In genomic region chr21:20739421-20739820, GRCh38 we compare ENCODE assay signal across 14 cellular contexts.
DNase-seq lines count a peak whose midpoint lies in the region; ATAC-seq and TF ChIP-seq lines count a peak whose summit lies in the region.
"Had no signal": no experiment of that assay in that cellular context is flagged by ENCODE, and none has a peak within 500 bp of the region (broad histone marks: within the 10 kb centered on the region; RNA-seq: fewer than 3 reads in every experiment).

No MANE protein-coding gene starts in this region.

- H3K4me3 ChIP-seq in HAP-1 (no peak overlapping the region), PC-9 (no peak overlapping the region), heart right ventricle (no peak overlapping the region)
- H3K4me3 ChIP-seq: thyroid gland had no signal

- no TSS peak for BruUV-seq in PC-9 (replicated peaks; lab: Mats Ljungman, UMichigan)

- H3F3A ChIP-seq in PC-9 (ENCODE audit: insufficient read depth, low read depth): no peaks in the 10 kb centered on the region

- intact Hi-C loops in PC-9 (cut with micrococcal nuclease; ENCODE audit: unreplicated experiment): no loop called here
- intact Hi-C loops in heart right ventricle (cut with DNase I): no loop called here

- H3K36me3 ChIP-seq in HAP-1 (replicated peaks): no peaks in the 10 kb centered on the region
- no peaks in the 10 kb centered on the region for H3K36me3 ChIP-seq in PC-9 (ENCODE audit: low read depth)
- no peaks in the 10 kb centered on the region for H3K36me3 ChIP-seq in heart right ventricle
- H3K36me3 ChIP-seq: thyroid gland had no signal

- ATAC-seq in HG03280 (IDR thresholded peaks at IDR 0.05; ENCODE audit: unreplicated experiment) (no peak), heart right ventricle (no peak)
- ATAC-seq: left colon; naive thymus-derived CD8-positive, alpha-beta T cell had no signal

- WGBS in heart right ventricle, 2 donors: 67 to 69% methylated on average over 5 of the region's 5 CpGs

- DNase-seq in D341Med (ENCODE audit: low spot score) (peak; percentile 38), HAP-1 (ENCODE audit: low spot score in 2 of 2) (peak; percentile 17 to 30), PC-9 (no peak), glutamatergic neuron (peak; percentile 29), activated gamma-delta T cell (lab: John Stamatoyannopoulos, UW) (no peak), heart right ventricle (no peak)
- DNase-seq: amygdala; COR-L47; HFFc6; left colon; naive thymus-derived CD8-positive, alpha-beta T cell; NCI-H1092; thyroid gland had no signal

- H3K4me1 Mint-ChIP-seq in glutamatergic neuron (ENCODE audit: low read depth, unreplicated experiment): no peaks in the 10 kb centered on the region
- H3K4me1 Mint-ChIP-seq: naive thymus-derived CD8-positive, alpha-beta T cell had no signal

- H3K27ac Mint-ChIP-seq in glutamatergic neuron (ENCODE audit: unreplicated experiment): no peak overlapping the region
- H3K27ac Mint-ChIP-seq: HFFc6; naive thymus-derived CD8-positive, alpha-beta T cell had no signal

- H3K27ac ChIP-seq in PC-9 (no peak overlapping the region), heart right ventricle (no peak overlapping the region)
- H3K27ac ChIP-seq: thyroid gland had no signal

- no peak overlapping the region for H3K4me3 Mint-ChIP-seq in glutamatergic neuron (ENCODE audit: unreplicated experiment)
- H3K4me3 Mint-ChIP-seq: HFFc6; naive thymus-derived CD8-positive, alpha-beta T cell had no signal

- peak; percentile 23; the same call in 1 of the 2 replicates for TF ChIP-seq CTCF in PC-9 (conservative IDR thresholded peaks at IDR 0.05)
- TF ChIP-seq CTCF in glutamatergic neuron (IDR thresholded peaks at IDR 0.05; ENCODE audit: partially characterized antibody, unreplicated experiment): peak; percentile 40
- no peak for TF ChIP-seq CTCF in heart right ventricle (IDR thresholded peaks at IDR 0.05)

- H3K27me3 Mint-ChIP-seq in glutamatergic neuron (ENCODE audit: unreplicated experiment): no peaks in the 10 kb centered on the region
- H3K27me3 Mint-ChIP-seq: naive thymus-derived CD8-positive, alpha-beta T cell had no signal

- in situ Hi-C loops in HAP-1 (cut with MboI; ENCODE audit: low sequenced_read_pairs): no loop called here

- H3K27me3 ChIP-seq in HAP-1 (ENCODE audit: low read depth) (no peaks in the 10 kb centered on the region), PC-9 (ENCODE audit: insufficient read depth, low read depth) (no peaks in the 10 kb centered on the region), heart right ventricle (no peaks in the 10 kb centered on the region)
- H3K27me3 ChIP-seq: thyroid gland had no signal

- no peaks in the 10 kb centered on the region for H3K9me3 Mint-ChIP-seq in glutamatergic neuron (ENCODE audit: unreplicated experiment)

- H3K79me2 ChIP-seq in PC-9 (ENCODE audit: low read depth): no peaks in the 10 kb centered on the region

- H3K4me1 ChIP-seq in HAP-1: peaks cover 3% of the 10 kb centered on the region
- H3K4me1 ChIP-seq in PC-9 (replicated peaks; ENCODE audit: insufficient read depth): no peaks in the 10 kb centered on the region
- no peaks in the 10 kb centered on the region for H3K4me1 ChIP-seq in heart right ventricle
- H3K4me1 ChIP-seq: thyroid gland had no signal

- H3K9me2 ChIP-seq in PC-9 (ENCODE audit: insufficient read depth): no peaks in the 10 kb centered on the region

- H3K36me3 Mint-ChIP-seq in glutamatergic neuron (ENCODE audit: unreplicated experiment): no peaks in the 10 kb centered on the region

- CTCF ChIA-PET in PC-9 (lab: Charles Lee): no interaction called here

- POLR2A ChIA-PET in PC-9 (lab: Charles Lee; ENCODE audit: unreplicated experiment): no interaction called here

- no peaks in the 10 kb centered on the region for H3K9me3 ChIP-seq in HAP-1
- no peaks in the 10 kb centered on the region for H3K9me3 ChIP-seq in PC-9 (ENCODE audit: insufficient read depth, low read depth)
- H3K9me3 ChIP-seq in heart right ventricle: peaks cover 0 to 9% (median 0%) of the 10 kb centered on the region in 11 donors
- H3K9me3 ChIP-seq: thyroid gland had no signal

- no peak overlapping the region for H2AFZ ChIP-seq in PC-9

- H3K4me2 ChIP-seq in PC-9: no peak overlapping the region

- no peaks in the 10 kb centered on the region for H4K20me1 ChIP-seq in PC-9 (ENCODE audit: insufficient read depth)

Comparison
In these comparisons a context has a peak if more than half of its experiments do, and no peak if none do; other contexts are left out.
1. DNase-seq: peak in D341Med (single experiment), HAP-1 (2 of 2) and glutamatergic neuron (single experiment); none in PC-9 (0 of 2), activated gamma-delta T cell (single experiment) and heart right ventricle (0 of 2).
2. CTCF ChIP-seq: peak in PC-9 (single experiment) and glutamatergic neuron (single experiment); none in heart right ventricle (0 of 9).